ENCODE assay signal across 15 cellular contexts in genomic region chr10:67550042-67550441, GRCh38.
DNase-seq lines count a peak whose midpoint lies in the region; ATAC-seq and TF ChIP-seq lines count a peak whose summit lies in the region.
"Had no signal": no experiment of that assay in that cellular context is flagged by ENCODE, and none has a peak within 500 bp of the region (broad histone marks: within the 10 kb centered on the region; RNA-seq: fewer than 3 reads in every experiment).

No MANE protein-coding gene starts in this region.

- H3K4me1 ChIP-seq in gastroesophageal sphincter: no peaks in the 10 kb centered on the region
- H3K4me1 ChIP-seq: A549, BE2C, HAP-1 had no signal

- H3K27me3 Mint-ChIP-seq in osteocyte (ENCODE audit: unreplicated experiment): no peaks in the 10 kb centered on the region

- in situ Hi-C loops in brain microvascular endothelial cell (cut with HindIII; ENCODE audit: low pct_ligation_motif_present, low sequenced_read_pairs): no loop called here

- peaks cover 37% of the 10 kb centered on the region for H3K4me1 Mint-ChIP-seq in osteocyte (ENCODE audit: unreplicated experiment)

- no peaks in the 10 kb centered on the region for H3K36me3 ChIP-seq in brain microvascular endothelial cell (replicated peaks)
- H3K36me3 ChIP-seq in gastroesophageal sphincter: no peaks in the 10 kb centered on the region
- H3K36me3 ChIP-seq in H7 (replicated peaks; ENCODE audit: control insufficient read depth, insufficient read depth, low read length): no peaks in the 10 kb centered on the region
- H3K36me3 ChIP-seq: BE2C, HAP-1 had no signal

- 68 to 69% methylated on average over 2 of the region's 2 CpGs for WGBS in gastroesophageal sphincter (ENCODE audit: low coverage in 1 of 2), 2 donors

- no peak for TF ChIP-seq EP300 in gastroesophageal sphincter (IDR thresholded peaks at IDR 0.05)

- no peak for ATAC-seq in gastroesophageal sphincter
- ATAC-seq: HepG2 had no signal

- H3K27ac Mint-ChIP-seq in osteocyte (ENCODE audit: unreplicated experiment): peak overlapping the region; percentile 47
- H3K27ac Mint-ChIP-seq: CD4-positive, alpha-beta memory T cell had no signal

- peak overlapping the region; percentile 7 for H3K4me3 Mint-ChIP-seq in osteocyte (ENCODE audit: unreplicated experiment)

- H3K27me3 ChIP-seq in brain microvascular endothelial cell (replicated peaks) (no peaks in the 10 kb centered on the region), gastroesophageal sphincter (no peaks in the 10 kb centered on the region), H7 (ENCODE audit: control insufficient read depth, insufficient read depth, low read length) (no peaks in the 10 kb centered on the region)
- H3K27me3 ChIP-seq: BE2C had no signal

- H3K4me3 ChIP-seq in brain microvascular endothelial cell (ENCODE audit: low read depth, low read length): no peak overlapping the region
- no peak overlapping the region for H3K4me3 ChIP-seq in gastroesophageal sphincter
- no peak overlapping the region for H3K4me3 ChIP-seq in H7 (ENCODE audit: insufficient read depth, low read depth, low read length)
- H3K4me3 ChIP-seq: A549, HAP-1 had no signal

- H3K27ac ChIP-seq in brain microvascular endothelial cell (peak overlapping the region; percentile 48), gastroesophageal sphincter (no peak overlapping the region)
- H3K27ac ChIP-seq: A549, C4-2B had no signal

- DNase-seq in brain microvascular endothelial cell (no peak), iris pigment epithelial cell (ENCODE audit: low read depth) (peak; percentile 53), osteocyte (ENCODE audit: extremely low spot score, unreplicated experiment) (no peak), UCSD-AML1 (lab: John Stamatoyannopoulos, UW; ENCODE audit: unreplicated experiment) (no peak), H7 (no peak)
- DNase-seq in stimulated activated naive CD4-positive, alpha-beta T cell treated with Interleukin-2 at 50 U/mL for 16 hours (lab: John Stamatoyannopoulos, UW): no peak
- DNase-seq: BE2C; CD4-positive, alpha-beta memory T cell; DMS79; GOT3 had no signal

- no peak for TF ChIP-seq POLR2A in gastroesophageal sphincter (IDR thresholded peaks at IDR 0.05)

- peaks cover 4% of the 10 kb centered on the region for H3K9me3 Mint-ChIP-seq in osteocyte (ENCODE audit: unreplicated experiment)

- no peaks in the 10 kb centered on the region for H3K9me3 ChIP-seq in gastroesophageal sphincter
- H3K9me3 ChIP-seq: A549, BE2C, HAP-1 had no signal

- TF ChIP-seq CTCF in brain microvascular endothelial cell (IDR thresholded peaks at IDR 0.05; ENCODE audit: low read depth, low read length, missing control alignments) (no peak), osteocyte (IDR thresholded peaks at IDR 0.05) (no peak), gastroesophageal sphincter (IDR thresholded peaks at IDR 0.05) (no peak)

- H3K36me3 Mint-ChIP-seq in osteocyte (ENCODE audit: unreplicated experiment): peaks cover 3% of the 10 kb centered on the region
- H3K36me3 Mint-ChIP-seq: CD4-positive, alpha-beta memory T cell had no signal
